In genomic region chr19:56080669-56081401, GRCh38 we compare ENCODE assay signal across 9 cellular contexts. TPM values are rescaled to one million over a fixed set of nuclear protein-coding genes. Genes with fewer than 3 reads are reported as not detected.
DNase-seq lines count a peak whose midpoint lies in the region; ATAC-seq, FAIRE-seq and TF ChIP-seq lines count a peak whose summit lies in the region.
"Had no signal": no experiment of that assay in that cellular context is flagged by ENCODE, and none has a peak within 500 bp of the region (broad histone marks: within the 10 kb centered on the region; RNA-seq: fewer than 3 reads in every experiment).

No MANE protein-coding gene starts in this region.

- peak; percentile 58 to 81 for TF ChIP-seq CTCF in endothelial cell of umbilical vein (IDR thresholded peaks at IDR 0.05; ENCODE audit: extremely low read depth in 1 of 2, insufficient read depth in 1 of 2, low read depth in 1 of 2, low read length in 2 of 2)

- no peaks in the 10 kb centered on the region for H3K79me2 ChIP-seq in endothelial cell of umbilical vein (ENCODE audit: control insufficient read depth, insufficient read depth, low read length)

- H3K4me3 ChIP-seq in endothelial cell of umbilical vein (replicated peaks in 1 of 3; ENCODE audit: insufficient read depth in 1 of 3, low read depth in 1 of 3, low read length in 3 of 3): peak overlapping the region; percentile 10 to 38 (median 32)
- peak overlapping the region; percentile 10 for H3K4me3 ChIP-seq in mononuclear cell (ENCODE audit: low read length)

- peak; percentile 74 for ATAC-seq in HG03175 (IDR thresholded peaks at IDR 0.05; ENCODE audit: unreplicated experiment)

- TF ChIP-seq POLR2A in endothelial cell of umbilical vein (IDR thresholded peaks at IDR 0.05; ENCODE audit: low read depth, low read length): no peak

- DNase-seq in activated gamma-delta T cell treated with Interleukin-2 at 50 U/mL for 16 hours (peak; percentile 65), activated gamma-delta T cell (lab: John Stamatoyannopoulos, UW) (no peak), NCI-H748 treated with DMSO at 0.1 percent for 48 hours (lab: John Stamatoyannopoulos, UW) (peak; percentile 31), endothelial cell of umbilical vein (ENCODE audit: low read depth, low spot score) (peak; percentile 83)
- DNase-seq in activated CD8-positive, alpha-beta memory T cell treated with anti-CD3 and anti-CD28 coated beads for 4 hours (ENCODE audit: low read depth in 2 of 2): peak; percentile 26 to 33
- peak; percentile 43 to 48 for DNase-seq in stimulated activated CD8-positive, alpha-beta memory T cell treated with anti-CD3 and anti-CD28 coated beads, Interleukin-2, amount 100 ng/mL, for 1 hour (ENCODE audit: low read depth in 2 of 2)

- H3K27me3 ChIP-seq in endothelial cell of umbilical vein (ENCODE audit: control insufficient read depth in 2 of 2, insufficient read depth in 2 of 2, low read length in 2 of 2): peaks cover 0 to 3% of the 10 kb centered on the region in 2 experiments
- H3K27me3 ChIP-seq in mononuclear cell (ENCODE audit: insufficient read depth, low read length): no peaks in the 10 kb centered on the region

- peak overlapping the region; percentile 24 for H3K9ac ChIP-seq in endothelial cell of umbilical vein (replicated peaks; ENCODE audit: extremely low read depth, insufficient read depth, low read length)

- H3K4me1 ChIP-seq in endothelial cell of umbilical vein (ENCODE audit: control insufficient read depth, extremely low read depth, insufficient read depth, low read length) (peaks cover 8% of the 10 kb centered on the region), mononuclear cell (ENCODE audit: insufficient read depth, low read length) (peaks cover 10% of the 10 kb centered on the region)

- CTCF ChIA-PET in endothelial cell of umbilical vein (lab: Charles Lee): interaction anchor here (0.6 to 9.9 kb wide), 28 partner anchors 9 to 940 kb away, joined by 3 to 328 read pairs (median 4); partner anchors contain the start of genes GALP, ZNF444, ZNF583 and ZNF787

- peak overlapping the region; percentile 76 for H3K4me2 ChIP-seq in endothelial cell of umbilical vein (ENCODE audit: insufficient read depth, low read length)

- peak; percentile 82 for FAIRE-seq in endothelial cell of umbilical vein (lab: Jason Lieb, UNC)
- FAIRE-seq: G401.6 had no signal

- dilution Hi-C loops in endothelial cell of umbilical vein (cut with MboI; ENCODE audit: extremely low pct_ligation_motif_present, low sequenced_read_pairs): no loop called here

- H3K27ac ChIP-seq in endothelial cell of umbilical vein (ENCODE audit: insufficient read depth, low read depth, low read length): no peak overlapping the region

- intact Hi-C loops in endothelial cell of umbilical vein (cut with micrococcal nuclease): loop anchor here (1.0 to 2.0 kb wide), 5 partner anchors 40 to 269 kb away; partner anchors contain the start of gene ZNF787

- no TSS peak for BruUV-seq in endothelial cell of umbilical vein (replicated peaks; lab: Mats Ljungman, UMichigan)

- peak overlapping the region; percentile 78 for H2AFZ ChIP-seq in endothelial cell of umbilical vein (ENCODE audit: low read depth, low read length)

- POLR2A ChIA-PET in endothelial cell of umbilical vein (lab: Charles Lee): interaction anchor here (1.5 kb wide), 1 partner anchor 40 kb away, joined by 5 read pairs; the partner anchor contains the start of gene ZNF787

- no peaks in the 10 kb centered on the region for H3K9me1 ChIP-seq in endothelial cell of umbilical vein (replicated peaks; ENCODE audit: control insufficient read depth, extremely low read depth, insufficient read depth, low read length)

- H3K9me3 ChIP-seq in endothelial cell of umbilical vein (replicated peaks; ENCODE audit: control insufficient read depth, insufficient read depth, low read length) (no peaks in the 10 kb centered on the region), mononuclear cell (ENCODE audit: low read depth, low read length) (no peaks in the 10 kb centered on the region)

- H3K36me3 ChIP-seq in endothelial cell of umbilical vein (ENCODE audit: control insufficient read depth in 2 of 2, extremely low read depth in 1 of 2, insufficient read depth in 2 of 2, low read length in 2 of 2): peaks cover 0 to 3% of the 10 kb centered on the region in 2 experiments

- no peaks in the 10 kb centered on the region for H4K20me1 ChIP-seq in endothelial cell of umbilical vein (replicated peaks; ENCODE audit: control insufficient read depth, extremely low read depth, insufficient read depth, low read length)

TF ChIP-seq in endothelial cell of umbilical vein, 7 proteins besides CTCF, POLR2A, EP300 and RAD21:
- no peak for TF ChIP-seq GATA2 (IDR thresholded peaks at IDR 0.05; ENCODE audit: insufficient read depth, insufficient read length, low read depth, low read length)
- no peak for TF ChIP-seq JUN (IDR thresholded peaks at IDR 0.05; ENCODE audit: borderline replicate concordance, insufficient read depth, insufficient read length, low read depth)
- TF ChIP-seq, protein P1, sequence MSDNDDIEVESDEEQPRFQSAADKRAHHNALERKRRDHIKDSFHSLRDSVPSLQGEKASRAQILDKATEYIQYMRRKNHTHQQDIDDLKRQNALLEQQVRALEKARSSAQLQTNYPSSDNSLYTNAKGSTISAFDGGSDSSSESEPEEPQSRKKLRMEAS (IDR thresholded peaks at IDR 0.05; ENCODE audit: insufficient read depth, insufficient read length): no peak
- no peak for TF ChIP-seq POLR2AphosphoS5 (IDR thresholded peaks at IDR 0.05; ENCODE audit: insufficient read depth, low read depth, low read length)
- no peak for TF ChIP-seq EZH2 (IDR thresholded peaks at IDR 0.05; ENCODE audit: borderline replicate concordance, low read depth, low read length, severe bottlenecking)
- no peak for TF ChIP-seq MYC (IDR thresholded peaks at IDR 0.05; ENCODE audit: low read depth, low read length)
- TF ChIP-seq FOS (IDR thresholded peaks at IDR 0.05; ENCODE audit: borderline replicate concordance, insufficient read depth, low read length): no peak

RNA-seq across cellular contexts. Expression of gene ZNF787, which starts 40.3 kb away (rescaled TPM):
- 31.8 and 32.7 TPM in 2 replicates for total RNA-seq in endothelial cell of umbilical vein
- 11.6 and 16.4 TPM in 2 replicates for polyA plus RNA-seq in endothelial cell of umbilical vein
- polyA plus RNA-seq in endothelial cell of umbilical vein (2011; cell fraction: cytosol; rRNA removed): 4.7 and 9.5 TPM in 2 replicates
- polyA plus RNA-seq in endothelial cell of umbilical vein (2011; cell fraction: nucleus; rRNA removed): 7.2 and 9.8 TPM in 2 replicates
- polyA plus RNA-seq in endothelial cell of umbilical vein (2012): 9.6 and 17.3 TPM in 2 replicates
- polyA minus RNA-seq in endothelial cell of umbilical vein: 7.9 and 13.2 TPM in 2 replicates
- 35.7 TPM for polyA minus RNA-seq in endothelial cell of umbilical vein (2011; cell fraction: cytosol; rRNA and poly(A)+ RNA removed)
- polyA minus RNA-seq in endothelial cell of umbilical vein (2011; cell fraction: nucleus; rRNA and poly(A)+ RNA removed): 8.2 and 15.4 TPM in 2 replicates
- 25.0 TPM for total RNA-seq in mononuclear cell
